Comparison of ENCODE assay signal across 17 cellular contexts in the genomic region with DNA sequence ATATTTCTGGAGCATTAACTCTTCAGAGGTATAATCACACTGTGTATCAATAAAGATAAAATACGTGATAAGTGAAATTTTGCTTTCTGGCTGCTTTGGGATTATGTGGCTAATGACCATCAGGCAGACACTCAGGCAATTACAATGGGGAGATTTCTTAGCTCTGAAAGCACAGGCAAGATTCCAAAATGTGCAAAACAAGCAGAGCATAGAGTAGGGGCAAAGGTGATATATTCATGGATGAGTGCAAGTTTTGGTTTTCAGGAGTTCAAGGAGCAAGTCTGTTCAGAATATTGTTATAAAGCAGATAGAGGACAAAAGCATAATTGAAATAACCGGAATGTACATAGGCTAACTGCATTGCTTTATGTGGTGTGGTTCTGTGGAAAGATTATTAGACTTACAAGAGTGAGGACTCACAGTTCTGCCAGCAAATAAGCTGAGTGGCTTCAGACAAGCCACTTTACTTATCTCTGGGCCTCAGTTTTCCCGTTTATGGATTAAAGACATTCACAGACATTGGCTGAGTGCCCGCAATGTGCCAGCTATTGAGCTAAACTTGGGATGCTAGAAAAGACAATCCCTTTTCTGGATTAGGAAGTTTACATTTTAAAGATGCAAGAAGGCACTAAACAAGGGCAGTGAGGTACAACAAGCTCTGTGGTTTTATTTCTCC.
A peak's percentile ranks its signal among the peaks of the same experiment; 100 is the strongest.
DNase-seq lines count a peak whose midpoint lies in the region; ATAC-seq and TF ChIP-seq lines count a peak whose summit lies in the region.
"Had no signal": no experiment of that assay in that cellular context is flagged by ENCODE, and none has a peak within 500 bp of the region (broad histone marks: within the 10 kb centered on the region; RNA-seq: fewer than 3 reads in every experiment).

No MANE protein-coding gene starts in this region.

- H3K36me3 Mint-ChIP-seq in progenitor cell of endocrine pancreas (ENCODE audit: insufficient read depth) (no peaks in the 10 kb centered on the region), natural killer cell (peaks cover 7% of the 10 kb centered on the region)

- TF ChIP-seq CTCF in fibroblast of villous mesenchyme (IDR thresholded peaks at IDR 0.05; ENCODE audit: insufficient read depth, low read depth, low read length), result no peak
- no peak for TF ChIP-seq CTCF in left ventricle myocardium inferior (IDR thresholded peaks at IDR 0.05; ENCODE audit: borderline replicate concordance)
- no peak for TF ChIP-seq CTCF in progenitor cell of endocrine pancreas (IDR thresholded peaks at IDR 0.05; ENCODE audit: unreplicated experiment)
- TF ChIP-seq CTCF in natural killer cell (IDR thresholded peaks at IDR 0.05), result no peak

- H3K36me3 ChIP-seq in left ventricle myocardium inferior, result no peaks in the 10 kb centered on the region
- no peaks in the 10 kb centered on the region for H3K36me3 ChIP-seq in neuron (ENCODE audit: insufficient read depth, low read length)

- intact Hi-C loops in left ventricle myocardium inferior (cut with micrococcal nuclease) (no loop called here), sciatic nerve (cut with DNase I) (no loop called here), natural killer cell (cut with micrococcal nuclease) (no loop called here)

- H3K9me3 ChIP-seq in left ventricle myocardium inferior (replicated peaks), result no peaks in the 10 kb centered on the region
- no peaks in the 10 kb centered on the region for H3K9me3 ChIP-seq in neuron (ENCODE audit: low read length)

- H3K27ac Mint-ChIP-seq in progenitor cell of endocrine pancreas (no peak overlapping the region), natural killer cell (no peak overlapping the region)
- H3K27ac Mint-ChIP-seq: B cell; CD4-positive, alpha-beta T cell; H9; IgD-negative memory B cell had no signal

- H3K4me1 Mint-ChIP-seq in progenitor cell of endocrine pancreas (ENCODE audit: low read depth) (no peaks in the 10 kb centered on the region), natural killer cell (no peaks in the 10 kb centered on the region)
- H3K4me1 Mint-ChIP-seq: B cell, H9, IgD-negative memory B cell had no signal

- ATAC-seq in sciatic nerve (no peak), natural killer cell (no peak)

- H3K4me1 ChIP-seq in left ventricle myocardium inferior (no peaks in the 10 kb centered on the region), neuron (ENCODE audit: insufficient read depth, low read length) (peaks cover 2% of the 10 kb centered on the region)

- H3K27me3 ChIP-seq in left ventricle myocardium inferior (ENCODE audit: low read depth), result no peaks in the 10 kb centered on the region
- no peaks in the 10 kb centered on the region for H3K27me3 ChIP-seq in neuron (ENCODE audit: insufficient read depth, low read length)

- peak overlapping the region; percentile 26 for H2AFZ ChIP-seq in neuron (ENCODE audit: low read depth, low read length)

- H3K4me3 Mint-ChIP-seq in progenitor cell of endocrine pancreas (ENCODE audit: low read depth) (no peak overlapping the region), natural killer cell (no peak overlapping the region)
- H3K4me3 Mint-ChIP-seq: B cell; CD4-positive, alpha-beta T cell; H9; IgD-negative memory B cell had no signal

- H3K27me3 Mint-ChIP-seq in progenitor cell of endocrine pancreas, result no peaks in the 10 kb centered on the region
- no peaks in the 10 kb centered on the region for H3K27me3 Mint-ChIP-seq in natural killer cell (ENCODE audit: low read depth in 2 of 2)
- H3K27me3 Mint-ChIP-seq: B cell; CD4-positive, alpha-beta T cell; IgD-negative memory B cell had no signal

- H3K4me3 ChIP-seq in fibroblast of villous mesenchyme (ENCODE audit: low read depth, low read length), result no peak overlapping the region
- peak overlapping the region; percentile 48 for H3K4me3 ChIP-seq in left ventricle myocardium inferior
- H3K4me3 ChIP-seq in neuron (ENCODE audit: low read length), result no peak overlapping the region

- H3K27ac ChIP-seq in left ventricle myocardium inferior (replicated peaks), result peak overlapping the region; percentile 82

- peak; percentile 38 for DNase-seq in NCI-H69 (lab: John Stamatoyannopoulos, UW)
- DNase-seq in fibroblast of villous mesenchyme (ENCODE audit: low read depth), result peak; percentile 15
- DNase-seq in left ventricle myocardium inferior, result peak; percentile 45
- DNase-seq in progenitor cell of endocrine pancreas (ENCODE audit: low spot score, unreplicated experiment), result no peak
- DNase-seq in sciatic nerve (ENCODE audit: low spot score), result no peak
- DNase-seq in amygdala (lab: John Stamatoyannopoulos, UW), result no peak
- DNase-seq in natural killer cell, result no peak
- DNase-seq: ACHN; C1 segment of cervical spinal cord; CD4-positive, alpha-beta T cell; DMS79; EL; GDM1; H9 had no signal

- H3K9me3 Mint-ChIP-seq in progenitor cell of endocrine pancreas (ENCODE audit: low read depth) (no peaks in the 10 kb centered on the region), natural killer cell (peaks cover 8 to 14% of the 10 kb centered on the region in 2 donors)
- H3K9me3 Mint-ChIP-seq: CD4-positive, alpha-beta T cell; H9 had no signal

Comparison
In these comparisons a context has a peak if more than half of its experiments do, and no peak if none do; other contexts are left out.
1. DNase-seq: peak in NCI-H69 (single experiment), fibroblast of villous mesenchyme (single experiment) and left ventricle myocardium inferior (single experiment); none in progenitor cell of endocrine pancreas (single experiment), sciatic nerve (single experiment), amygdala (0 of 56) and natural killer cell (single experiment).